In genomic region chr2:86622878-86623548, GRCh38 we compare ENCODE assay signal across 8 cellular contexts. TPM values are rescaled to one million over a fixed set of nuclear protein-coding genes. Genes with fewer than 3 reads are reported as not detected.
DNase-seq lines count a peak whose midpoint lies in the region; ATAC-seq and TF ChIP-seq lines count a peak whose summit lies in the region.

No MANE protein-coding gene starts in this region.

- no peak for TF ChIP-seq CTCF in GM10266 (IDR thresholded peaks at IDR 0.05; ENCODE audit: control insufficient read depth, insufficient read depth, low read depth, missing control alignments)
- TF ChIP-seq CTCF in choroid plexus epithelial cell (conservative IDR thresholded peaks at IDR 0.05; ENCODE audit: low read depth, low read length) = no peak
- TF ChIP-seq CTCF in lower leg skin (IDR thresholded peaks at IDR 0.05) = no peak

- no peak for TF ChIP-seq RAD21 in Ishikawa (IDR thresholded peaks at IDR 0.05; ENCODE audit: low read depth)

- no peak for TF ChIP-seq EP300 in Ishikawa (IDR thresholded peaks at IDR 0.05; ENCODE audit: borderline replicate concordance)

- DNase-seq in GM10266 (ENCODE audit: extremely low spot score) = peak; percentile 82
- DNase-seq in choroid plexus epithelial cell (ENCODE audit: low read depth) = no peak
- peak; percentile 28 to 91 for DNase-seq in lower leg skin (ENCODE audit: low spot score in 2 of 2)
- peak; percentile 37 to 38 for DNase-seq in stimulated activated CD4-positive, alpha-beta T cell treated with anti-CD3 and anti-CD28 coated beads, Interleukin-4, amount 100 ng/mL, for 48 hours (ENCODE audit: low read depth in 2 of 2)
- DNase-seq in HPDE6-E6E7 (ENCODE audit: extremely low spot score) = no peak

- peak; percentile 36 for ATAC-seq in GM21737 (IDR thresholded peaks at IDR 0.05; ENCODE audit: unreplicated experiment)
- peak; percentile 9 to 42 for ATAC-seq in activated CD4-positive, CD25-positive, alpha-beta regulatory T cell treated with anti-CD3 and anti-CD28 coated beads, Interleukin-2, amount 50 U/mL, for 24 hours

- intact Hi-C loops in lower leg skin (cut with DNase I; ENCODE audit: low total_unique reads) = no loop called here

- TF ChIP-seq POLR2A in lower leg skin (IDR thresholded peaks at IDR 0.05) = no peak

- peak overlapping the region; percentile 84 for H3K4me3 ChIP-seq in choroid plexus epithelial cell (ENCODE audit: low read depth, low read length)
- peak overlapping the region; percentile 66 for H3K4me3 ChIP-seq in lower leg skin (ENCODE audit: low read depth, poor library complexity, severe bottlenecking)

- 1% methylated on average over 65 to 82 of the region's 83 CpGs for WGBS in lower leg skin, 2 donors

TF ChIP-seq in Ishikawa, 13 proteins besides CTCF, POLR2A, EP300 and RAD21:
- TF ChIP-seq ZBTB7A (IDR thresholded peaks at IDR 0.05; ENCODE audit: low read depth) (0 out of 2 replicates have a peak, but pooled peaks have one; percentile 61), MAX (IDR thresholded peaks at IDR 0.05) (peak; percentile 49; the same call in 1 of the 2 replicates), TCF12 (IDR thresholded peaks at IDR 0.05; ENCODE audit: low read depth) (no peak), NFIC (IDR thresholded peaks at IDR 0.05) (no peak)
TF ChIP-seq in Ishikawa: peak in this region for 2.

RNA-seq across cellular contexts. Expression of gene RNF103, which starts 0.7 kb away (rescaled TPM):
- 10 to 100 TPM; 31.3 to 46.6 (median 34.5) TPM for total RNA-seq in lower leg skin

RNA-seq across cellular contexts. Expression of gene CHMP3, which starts 59.8 kb away (rescaled TPM):
- total RNA-seq in lower leg skin = 100 to 1,000 TPM in 2 of 4 donors, 10 to 100 TPM in 2; 88.2 to 110 (median 97.7) TPM

Comparison
In these comparisons a context has a peak if more than half of its experiments do, and no peak if none do; other contexts are left out.
1. DNase-seq: peak in GM10266 (single experiment), lower leg skin (2 of 2) and stimulated activated CD4-positive, alpha-beta T cell treated with anti-CD3 and anti-CD28 coated beads, Interleukin-4, amount 100 ng/mL, for 48 hours (2 of 2); none in choroid plexus epithelial cell (single experiment) and HPDE6-E6E7 (single experiment).